In genomic region chr11:61361686-61362541, GRCh38 we compare ENCODE assay signal across 8 cellular contexts. TPM values are rescaled to one million over a fixed set of nuclear protein-coding genes. Genes with fewer than 3 reads are reported as not detected.
DNase-seq lines count a peak whose midpoint lies in the region; ATAC-seq and TF ChIP-seq lines count a peak whose summit lies in the region.

Gene CYB561A3, minus strand, starts transcription at chr11:61361882. Its CDS starts 5,169 bp downstream, at chr11:61356713.
Gene TMEM138, plus strand, starts transcription at chr11:61362374. Its CDS starts 2,017 bp downstream, at chr11:61364391.

- H3K9me3 ChIP-seq in DND-41 (ENCODE audit: insufficient read depth, low read length, severe bottlenecking), result no peaks in the 10 kb centered on the region

- TF ChIP-seq CTCF in DND-41 (IDR thresholded peaks at IDR 0.05; ENCODE audit: borderline replicate concordance, extremely low read depth, low read length, poor library complexity, severe bottlenecking) (no peak), RWPE1 (conservative IDR thresholded peaks at IDR 0.05; ENCODE audit: low read depth) (no peak)

- no peaks in the 10 kb centered on the region for H3K9me3 Mint-ChIP-seq in activated T-helper 2 cell treated with anti-CD3 and anti-CD28 coated beads, Interferon-gamma antibody, Interleukin-2, Interleukin-4, amounts not matched to agents 10 μg/mL and 5 μg/mL and 100 μg/mL, durations not matched to agents 14 hours and 24 hours and 36 hours
- H3K9me3 Mint-ChIP-seq in natural killer cell treated with Interleukin-12 subunit alpha and Interleukin-12 subunit beta and Interleukin-15 and Interleukin-18, amount 100 ng/mL, for 72 hours, result no peaks in the 10 kb centered on the region

- H3K9ac ChIP-seq in DND-41 (ENCODE audit: low read depth, low read length), result peak within 1 kb of the TSS; percentile 100

- ATAC-seq in DND-41 (ENCODE audit: insufficient read depth, low read depth) (peak; percentile 91), GM21825 (IDR thresholded peaks at IDR 0.05; ENCODE audit: unreplicated experiment) (peak; percentile 70)
- peak; percentile 98 to 99 for ATAC-seq in natural killer cell treated with Interleukin-12 subunit alpha and Interleukin-12 subunit beta and Interleukin-15 and Interleukin-18, amount 100 ng/mL, for 72 hours
- ATAC-seq in stimulated activated naive CD8-positive, alpha-beta T cell treated with anti-CD3 and anti-CD28 coated beads, Interleukin-15, Interleukin-2, amounts not matched to agents 100 U/mL and 50 U/mL, for 24 hours, result peak; percentile 98

- H3K27ac ChIP-seq in DND-41 (ENCODE audit: low read length) (peak within 1 kb of the TSS; percentile 100), RWPE1 (peak within 1 kb of the TSS; percentile 99)

- peak within 1 kb of the TSS; percentile 60 to 80 for H3K4me3 ChIP-seq in DND-41 (ENCODE audit: low read depth in 1 of 2, low read length in 2 of 2)

- POLR2A ChIA-PET in RWPE1 (lab: Yijun Ruan, JAX; ENCODE audit: low non-redundant PET), result interaction anchor here (0.5 to 2.0 kb wide), 10 partner anchors 12 to 68 kb away, joined by 3 to 11 read pairs (median 5); partner anchors contain the start of genes CPSF7 and SDHAF2

- CTCF ChIA-PET in RWPE1 (lab: Yijun Ruan, JAX), result interaction anchor here (0.6 to 5.0 kb wide), 5 partner anchors 24 to 1442 kb away, joined by 3 to 28 read pairs (median 6); no protein-coding TSS in a partner anchor

- peak within 1 kb of the TSS; percentile 100 for H2AFZ ChIP-seq in DND-41 (ENCODE audit: low read depth, low read length)

- H3K79me2 ChIP-seq in DND-41 (ENCODE audit: insufficient read depth, low read length), result peaks cover 45% of the 10 kb centered on the region

- H3K27ac Mint-ChIP-seq in activated T-helper 2 cell treated with anti-CD3 and anti-CD28 coated beads, Interferon-gamma antibody, Interleukin-2, Interleukin-4, amounts not matched to agents 10 μg/mL and 5 μg/mL and 100 μg/mL, durations not matched to agents 14 hours and 24 hours and 36 hours, result peak within 1 kb of the TSS; percentile 99
- peak within 1 kb of the TSS; percentile 93 to 94 for H3K27ac Mint-ChIP-seq in natural killer cell treated with Interleukin-12 subunit alpha and Interleukin-12 subunit beta and Interleukin-15 and Interleukin-18, amount 100 ng/mL, for 72 hours

- DNase-seq in DND-41, result peak; percentile 92
- DNase-seq in Kasumi-1 (lab: John Stamatoyannopoulos, UW), result peak; percentile 94 to 96
- DNase-seq in RWPE1 (ENCODE audit: low spot score), result peak; percentile 95
- peak; percentile 91 for DNase-seq in activated T-helper 2 cell treated with anti-CD3 and anti-CD28 coated beads, Interferon-gamma antibody, Interleukin-2, Interleukin-4, amounts not matched to agents 10 μg/mL and 5 μg/mL and 100 μg/mL, durations not matched to agents 14 hours and 24 hours and 36 hours (ENCODE audit: low spot score)
- DNase-seq in fibroblast of peridontal ligament (ENCODE audit: extremely low read depth), result peak; percentile 90
- peak; percentile 97 for DNase-seq in natural killer cell treated with Interleukin-12 subunit alpha and Interleukin-12 subunit beta and Interleukin-15 and Interleukin-18, amount 100 ng/mL, for 72 hours (ENCODE audit: low spot score)
- DNase-seq in stimulated activated naive CD8-positive, alpha-beta T cell treated with anti-CD3 and anti-CD28 coated beads, Interleukin-15, Interleukin-2, amounts not matched to agents 100 U/mL and 50 U/mL, for 24 hours, result peak; percentile 91

- peaks cover 32% of the 10 kb centered on the region for H3K4me1 ChIP-seq in DND-41 (ENCODE audit: insufficient read depth, low read length)

- intact Hi-C loops in activated T-helper 2 cell treated with anti-CD3 and anti-CD28 coated beads, Interferon-gamma antibody, Interleukin-2, Interleukin-4, amounts not matched to agents 10 μg/mL and 5 μg/mL and 100 μg/mL, durations not matched to agents 14 hours and 24 hours and 36 hours (cut with micrococcal nuclease), result loop anchor here (1.0 to 2.0 kb wide), 3 partner anchors 29 to 68 kb away; partner anchors contain the start of genes DDB1, SDHAF2, TKFC and TMEM216

- H3K4me1 Mint-ChIP-seq in activated T-helper 2 cell treated with anti-CD3 and anti-CD28 coated beads, Interferon-gamma antibody, Interleukin-2, Interleukin-4, amounts not matched to agents 10 μg/mL and 5 μg/mL and 100 μg/mL, durations not matched to agents 14 hours and 24 hours and 36 hours (ENCODE audit: low read depth), result peaks cover 22% of the 10 kb centered on the region
- H3K4me1 Mint-ChIP-seq in natural killer cell treated with Interleukin-12 subunit alpha and Interleukin-12 subunit beta and Interleukin-15 and Interleukin-18, amount 100 ng/mL, for 72 hours (ENCODE audit: low read depth in 2 of 2), result peaks cover 26 to 28% of the 10 kb centered on the region in 2 donors

- no peaks in the 10 kb centered on the region for H4K20me1 ChIP-seq in DND-41 (ENCODE audit: insufficient read depth, low read length)

- H3K4me3 Mint-ChIP-seq in activated T-helper 2 cell treated with anti-CD3 and anti-CD28 coated beads, Interferon-gamma antibody, Interleukin-2, Interleukin-4, amounts not matched to agents 10 μg/mL and 5 μg/mL and 100 μg/mL, durations not matched to agents 14 hours and 24 hours and 36 hours (ENCODE audit: low read depth), result peak within 1 kb of the TSS; percentile 100
- H3K4me3 Mint-ChIP-seq in natural killer cell treated with Interleukin-12 subunit alpha and Interleukin-12 subunit beta and Interleukin-15 and Interleukin-18, amount 100 ng/mL, for 72 hours, result peak within 1 kb of the TSS; percentile 98

- H3K27me3 ChIP-seq in DND-41 (ENCODE audit: insufficient read depth, low read length, poor library complexity), result no peaks in the 10 kb centered on the region

- H3K27me3 Mint-ChIP-seq in activated T-helper 2 cell treated with anti-CD3 and anti-CD28 coated beads, Interferon-gamma antibody, Interleukin-2, Interleukin-4, amounts not matched to agents 10 μg/mL and 5 μg/mL and 100 μg/mL, durations not matched to agents 14 hours and 24 hours and 36 hours (ENCODE audit: low read depth), result no peaks in the 10 kb centered on the region
- H3K27me3 Mint-ChIP-seq in natural killer cell treated with Interleukin-12 subunit alpha and Interleukin-12 subunit beta and Interleukin-15 and Interleukin-18, amount 100 ng/mL, for 72 hours, result no peaks in the 10 kb centered on the region

- peak within 1 kb of the TSS; percentile 91 for H3K4me2 ChIP-seq in DND-41 (ENCODE audit: insufficient read depth, low read length)

- peaks cover 35% of the 10 kb centered on the region for H3K36me3 Mint-ChIP-seq in activated T-helper 2 cell treated with anti-CD3 and anti-CD28 coated beads, Interferon-gamma antibody, Interleukin-2, Interleukin-4, amounts not matched to agents 10 μg/mL and 5 μg/mL and 100 μg/mL, durations not matched to agents 14 hours and 24 hours and 36 hours (ENCODE audit: low read depth)
- peaks cover 10% of the 10 kb centered on the region for H3K36me3 Mint-ChIP-seq in natural killer cell treated with Interleukin-12 subunit alpha and Interleukin-12 subunit beta and Interleukin-15 and Interleukin-18, amount 100 ng/mL, for 72 hours

- peaks cover 40% of the 10 kb centered on the region for H3K36me3 ChIP-seq in DND-41 (ENCODE audit: insufficient read depth, low read length)

RNA-seq across cellular contexts. Expression of gene CYB561A3, which starts in this region (rescaled TPM):
- total RNA-seq in activated T-helper 2 cell treated with anti-CD3 and anti-CD28 coated beads, Interferon-gamma antibody, Interleukin-2, Interleukin-4, amounts not matched to agents 10 μg/mL and 5 μg/mL and 100 μg/mL, durations not matched to agents 14 hours and 24 hours and 36 hours, result 32.9 and 34.1 TPM in 2 replicates
- 100 to 1,000 TPM in 1 of 2 donors, 10 to 100 TPM in 1; 33.0 to 112 TPM for total RNA-seq in natural killer cell treated with Interleukin-12 subunit alpha and Interleukin-12 subunit beta and Interleukin-15 and Interleukin-18, amount 100 ng/mL, for 72 hours

RNA-seq across cellular contexts. Expression of gene TMEM138, which starts in this region (rescaled TPM):
- total RNA-seq in activated T-helper 2 cell treated with anti-CD3 and anti-CD28 coated beads, Interferon-gamma antibody, Interleukin-2, Interleukin-4, amounts not matched to agents 10 μg/mL and 5 μg/mL and 100 μg/mL, durations not matched to agents 14 hours and 24 hours and 36 hours, result 52.3 and 54.5 TPM in 2 replicates
- 100 to 1,000 TPM in 1 of 2 donors, 10 to 100 TPM in 1; 56.1 to 107 TPM for total RNA-seq in natural killer cell treated with Interleukin-12 subunit alpha and Interleukin-12 subunit beta and Interleukin-15 and Interleukin-18, amount 100 ng/mL, for 72 hours

Comparison
In these comparisons a context has a peak if more than half of its experiments do, and no peak if none do; other contexts are left out.
1. Peak in every context shown above with its lines: DNase-seq, ATAC-seq, H3K4me3 ChIP-seq and H3K27ac ChIP-seq.